ENCODE assay signal across 9 cellular contexts in genomic region chr4:113452868-113453620, GRCh38.
DNase-seq lines count a peak whose midpoint lies in the region; ATAC-seq and TF ChIP-seq lines count a peak whose summit lies in the region.
"Had no signal": no experiment of that assay in that cellular context is flagged by ENCODE, and none has a peak within 500 bp of the region (broad histone marks: within the 10 kb centered on the region; RNA-seq: fewer than 3 reads in every experiment).

No MANE protein-coding gene starts in this region.

- no peak for DNase-seq in activated CD4-positive, alpha-beta memory T cell treated with anti-CD3 and anti-CD28 coated beads for 36 hours
- no peak for DNase-seq in activated CD4-positive, alpha-beta memory T cell treated with anti-CD3 and anti-CD28 coated beads, Interleukin-2, amount 10 ng/mL, durations not matched to agents 7 days and 5 days
- DNase-seq in SJSA1 (ENCODE audit: low read depth in 1 of 2, low spot score in 2 of 2) (peak; percentile 80 to 88), glomerular endothelial cell (ENCODE audit: extremely low read depth, low read depth, low spot score) (peak; percentile 96), skeletal muscle cell (ENCODE audit: low read depth) (peak; percentile 37), RKO (ENCODE audit: low spot score) (no peak), smooth muscle cell (lab: John Stamatoyannopoulos, UW; ENCODE audit: unreplicated experiment) (no peak), psoas muscle (no peak)
- DNase-seq: BE2C had no signal

- H3K4me1 ChIP-seq in SJSA1 (replicated peaks), result peaks cover 26% of the 10 kb centered on the region
- H3K4me1 ChIP-seq in smooth muscle cell (ENCODE audit: low read depth), result peaks cover 19% of the 10 kb centered on the region
- peaks cover 5% of the 10 kb centered on the region for H3K4me1 ChIP-seq in psoas muscle
- H3K4me1 ChIP-seq: BE2C had no signal

- no peak overlapping the region for H3K4me3 Mint-ChIP-seq in activated CD4-positive, alpha-beta memory T cell treated with anti-CD3 and anti-CD28 coated beads for 36 hours
- no peak overlapping the region for H3K4me3 Mint-ChIP-seq in activated CD4-positive, alpha-beta memory T cell treated with anti-CD3 and anti-CD28 coated beads, Interleukin-2, amount 10 ng/mL, durations not matched to agents 7 days and 5 days

- peaks cover 15% of the 10 kb centered on the region for H3K36me3 ChIP-seq in SJSA1
- H3K36me3 ChIP-seq in smooth muscle cell (ENCODE audit: low read depth), result peaks cover 8% of the 10 kb centered on the region
- peaks cover 1 to 33% of the 10 kb centered on the region in 2 donors for H3K36me3 ChIP-seq in psoas muscle (ENCODE audit: insufficient read depth in 1 of 2, low read depth in 1 of 2)
- H3K36me3 ChIP-seq: BE2C had no signal

- POLR2A ChIA-PET in activated CD4-positive, alpha-beta memory T cell treated with anti-CD3 and anti-CD28 coated beads for 36 hours (lab: Charles Lee), result no interaction called here
- POLR2A ChIA-PET in activated CD4-positive, alpha-beta memory T cell treated with anti-CD3 and anti-CD28 coated beads, Interleukin-2, amount 10 ng/mL, durations not matched to agents 7 days and 5 days (lab: Charles Lee), result interaction anchor here (1.5 kb wide), 1 partner anchor 15 kb away, joined by 3 read pairs; no protein-coding TSS in a partner anchor

- H3K9me3 Mint-ChIP-seq in activated CD4-positive, alpha-beta memory T cell treated with anti-CD3 and anti-CD28 coated beads for 36 hours, result no peaks in the 10 kb centered on the region
- no peaks in the 10 kb centered on the region for H3K9me3 Mint-ChIP-seq in activated CD4-positive, alpha-beta memory T cell treated with anti-CD3 and anti-CD28 coated beads, Interleukin-2, amount 10 ng/mL, durations not matched to agents 7 days and 5 days

- CTCF ChIA-PET in activated CD4-positive, alpha-beta memory T cell treated with anti-CD3 and anti-CD28 coated beads for 36 hours (lab: Charles Lee), result no interaction called here
- CTCF ChIA-PET in activated CD4-positive, alpha-beta memory T cell treated with anti-CD3 and anti-CD28 coated beads, Interleukin-2, amount 10 ng/mL, durations not matched to agents 7 days and 5 days (lab: Charles Lee), result no interaction called here

- no peaks in the 10 kb centered on the region for H3K79me2 ChIP-seq in smooth muscle cell (ENCODE audit: low read depth)

- no peak overlapping the region for H3K4me2 ChIP-seq in smooth muscle cell

- no peaks in the 10 kb centered on the region for H3F3A ChIP-seq in smooth muscle cell (ENCODE audit: low read depth)

- H3K36me3 Mint-ChIP-seq in activated CD4-positive, alpha-beta memory T cell treated with anti-CD3 and anti-CD28 coated beads for 36 hours, result peaks cover 30% of the 10 kb centered on the region
- peaks cover 29% of the 10 kb centered on the region for H3K36me3 Mint-ChIP-seq in activated CD4-positive, alpha-beta memory T cell treated with anti-CD3 and anti-CD28 coated beads, Interleukin-2, amount 10 ng/mL, durations not matched to agents 7 days and 5 days (ENCODE audit: low read depth)

- H3K9me3 ChIP-seq in SJSA1 (replicated peaks) (no peaks in the 10 kb centered on the region), smooth muscle cell (replicated peaks; ENCODE audit: low read depth) (no peaks in the 10 kb centered on the region), psoas muscle (no peaks in the 10 kb centered on the region)
- H3K9me3 ChIP-seq: BE2C had no signal

- no peak for TF ChIP-seq CTCF in smooth muscle cell (IDR thresholded peaks at IDR 0.05; ENCODE audit: borderline replicate concordance, insufficient read depth, poor library complexity, severe bottlenecking)
- no peak for TF ChIP-seq CTCF in psoas muscle (IDR thresholded peaks at IDR 0.05)

- no peaks in the 10 kb centered on the region for H3K27me3 Mint-ChIP-seq in activated CD4-positive, alpha-beta memory T cell treated with anti-CD3 and anti-CD28 coated beads for 36 hours
- no peaks in the 10 kb centered on the region for H3K27me3 Mint-ChIP-seq in activated CD4-positive, alpha-beta memory T cell treated with anti-CD3 and anti-CD28 coated beads, Interleukin-2, amount 10 ng/mL, durations not matched to agents 7 days and 5 days

- H2AFZ ChIP-seq in smooth muscle cell (ENCODE audit: low read depth), result no peak overlapping the region

- H3K9ac ChIP-seq in smooth muscle cell (ENCODE audit: low read depth), result no peak overlapping the region

- H4K20me1 ChIP-seq in smooth muscle cell (ENCODE audit: low read depth), result no peaks in the 10 kb centered on the region

- H3K27me3 ChIP-seq in SJSA1 (replicated peaks) (no peaks in the 10 kb centered on the region), smooth muscle cell (ENCODE audit: low read depth) (no peaks in the 10 kb centered on the region), psoas muscle (ENCODE audit: insufficient read depth in 3 of 3, low read length in 2 of 3) (no peaks in the 10 kb centered on the region)
- H3K27me3 ChIP-seq: BE2C had no signal

- H3K4me1 Mint-ChIP-seq in activated CD4-positive, alpha-beta memory T cell treated with anti-CD3 and anti-CD28 coated beads for 36 hours (ENCODE audit: low read depth), result peaks cover 15% of the 10 kb centered on the region
- H3K4me1 Mint-ChIP-seq in activated CD4-positive, alpha-beta memory T cell treated with anti-CD3 and anti-CD28 coated beads, Interleukin-2, amount 10 ng/mL, durations not matched to agents 7 days and 5 days, result peaks cover 2% of the 10 kb centered on the region

- intact Hi-C loops in activated CD4-positive, alpha-beta memory T cell treated with anti-CD3 and anti-CD28 coated beads for 36 hours (cut with micrococcal nuclease), result no loop called here
- intact Hi-C loops in psoas muscle (cut with DNase I), result no loop called here

- H3K27ac ChIP-seq in SJSA1 (peak overlapping the region; percentile 55), smooth muscle cell (ENCODE audit: low read depth) (no peak overlapping the region), psoas muscle (no peak overlapping the region)

- 25% methylated on average over 4 of the region's 4 CpGs for WGBS in smooth muscle cell (ENCODE audit: low lambda C conversion rate)
- 44 to 50% (median 48%) methylated on average over 4 of the region's 4 CpGs for WGBS in psoas muscle, 3 donors

- H3K4me3 ChIP-seq in SJSA1 (no peak overlapping the region), skeletal muscle cell (ENCODE audit: low read depth, low read length) (no peak overlapping the region), smooth muscle cell (no peak overlapping the region), psoas muscle (no peak overlapping the region)

- no peak for ATAC-seq in psoas muscle

- H3K27ac Mint-ChIP-seq in activated CD4-positive, alpha-beta memory T cell treated with anti-CD3 and anti-CD28 coated beads for 36 hours, result peak overlapping the region; percentile 44
- H3K27ac Mint-ChIP-seq in activated CD4-positive, alpha-beta memory T cell treated with anti-CD3 and anti-CD28 coated beads, Interleukin-2, amount 10 ng/mL, durations not matched to agents 7 days and 5 days, result no peak overlapping the region

Comparison
In these comparisons a context has a peak if more than half of its experiments do, and no peak if none do; other contexts are left out.
1. DNase-seq: peak in SJSA1 (2 of 2), glomerular endothelial cell (single experiment) and skeletal muscle cell (single experiment); none in activated CD4-positive, alpha-beta memory T cell treated with anti-CD3 and anti-CD28 coated beads for 36 hours (single experiment), activated CD4-positive, alpha-beta memory T cell treated with anti-CD3 and anti-CD28 coated beads, Interleukin-2, amount 10 ng/mL, durations not matched to agents 7 days and 5 days (single experiment), RKO (single experiment), smooth muscle cell (single experiment) and psoas muscle (0 of 2).